Comparison of ENCODE assay signal across 15 cellular contexts in genomic region chr15:72998226-72998625, GRCh38.
"Had no signal": no experiment of that assay in that cellular context is flagged by ENCODE, and none has a peak within 500 bp of the region (broad histone marks: within the 10 kb centered on the region; RNA-seq: fewer than 3 reads in every experiment).

No MANE protein-coding gene starts in this region.

- ATAC-seq: effector memory CD8-positive, alpha-beta T cell; left lung had no signal

- DNase-seq: activated CD4-positive, alpha-beta T cell treated with anti-CD3 and anti-CD28 coated beads, Interleukin-2, amount 50 U/mL, for 1 hour; activated CD4-positive, CD25-positive, alpha-beta regulatory T cell; activated gamma-delta T cell; activated T-cell treated with anti-CD3 and anti-CD28 coated beads, Interleukin-2, amount 50 U/mL, for 24 hours; amygdala; cerebellar nuclear complex; effector memory CD8-positive, alpha-beta T cell; erythroblast; foreskin fibroblast; immature natural killer cell; left lung; nephron progenitor cell; thyroid gland had no signal

- H3K36me3 ChIP-seq: left lung, stomach, thyroid gland, vagina had no signal

- H3K27ac ChIP-seq: left lung, stomach, thyroid gland, vagina had no signal

- H3K4me3 ChIP-seq: left lung, stomach, thyroid gland, vagina had no signal

- H3K9me3 ChIP-seq: left lung, stomach, thyroid gland, vagina had no signal

- H3K27me3 ChIP-seq: left lung, stomach, thyroid gland, vagina had no signal
